In the genomic region with DNA sequence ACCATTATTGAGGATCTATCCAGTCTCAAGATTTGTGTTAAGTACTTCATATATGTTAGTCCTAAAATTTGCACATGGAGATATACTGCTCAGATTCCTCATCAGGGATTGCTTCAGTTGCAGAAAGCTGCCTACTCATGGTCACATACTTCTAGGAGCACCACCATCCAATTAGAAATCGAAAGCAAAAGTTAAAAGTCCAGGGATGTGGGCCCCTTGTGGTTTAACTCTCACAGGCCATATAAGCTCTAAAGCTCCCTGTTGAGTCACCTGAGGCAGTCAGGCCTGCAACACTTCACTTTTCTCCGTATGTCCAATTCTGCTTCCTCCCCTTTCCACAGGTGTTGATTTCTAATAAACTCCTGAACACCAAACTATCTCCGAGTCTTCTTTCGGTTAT, we compare ENCODE assay signal across 8 cellular contexts.
DNase-seq lines count a peak whose midpoint lies in the region; ATAC-seq and TF ChIP-seq lines count a peak whose summit lies in the region.

No MANE protein-coding gene starts in this region.

- H3K4me3 ChIP-seq in HCT116 (replicated peaks in 1 of 2; ENCODE audit: low read depth in 1 of 2, low read length in 2 of 2) (no peak overlapping the region), mucosa of descending colon (no peak overlapping the region), HAP-1 (no peak overlapping the region)

- TF ChIP-seq CTCF in HCT116 (IDR thresholded peaks at IDR 0.05 in 2 of 3, conservative IDR thresholded peaks at IDR 0.05 in 1 of 3; ENCODE audit: borderline replicate concordance in 1 of 3, insufficient read depth in 1 of 3, low read depth in 2 of 3, low read length in 2 of 3) (no peak), mucosa of descending colon (IDR thresholded peaks at IDR 0.05) (no peak)

- H3K4me2 ChIP-seq in HCT116 (ENCODE audit: low read length), result no peak overlapping the region

- no peak for TF ChIP-seq POLR2A in HCT116 (IDR thresholded peaks at IDR 0.05; ENCODE audit: borderline replicate concordance, extremely low read depth, insufficient read depth, insufficient read length)

- H3K36me3 Mint-ChIP-seq in activated naive CD4-positive, alpha-beta T cell treated with anti-CD3 and anti-CD28 coated beads, Interleukin-2, amount 10 ng/mL, durations not matched to agents 7 days and 5 days, result peaks cover 76% of the 10 kb centered on the region

- H3K27me3 Mint-ChIP-seq in activated naive CD4-positive, alpha-beta T cell treated with anti-CD3 and anti-CD28 coated beads, Interleukin-2, amount 10 ng/mL, durations not matched to agents 7 days and 5 days, result no peaks in the 10 kb centered on the region

- RAD21 ChIA-PET in HCT116 (lab: Charles Lee; ENCODE audit: low non-redundant PET in 1 of 2, low total read pairs in 2 of 2, uncharacterized antibody in 2 of 2, unreplicated experiment in 2 of 2), result interaction anchor here in 1 of 2 experiments (0.6 kb wide), 1 partner anchor 88 kb away, joined by 4 read pairs; no protein-coding TSS in a partner anchor

- no peak overlapping the region for H3K27ac ChIP-seq in HCT116 (ENCODE audit: low read depth, low read length)

- peak overlapping the region; percentile 35 for H3K4me3 Mint-ChIP-seq in activated naive CD4-positive, alpha-beta T cell treated with anti-CD3 and anti-CD28 coated beads, Interleukin-2, amount 10 ng/mL, durations not matched to agents 7 days and 5 days

- no peaks in the 10 kb centered on the region for H3K9me2 ChIP-seq in HCT116 (ENCODE audit: insufficient read depth)

- intact Hi-C loops in HCT116 (cut with micrococcal nuclease) (no loop called here), mucosa of descending colon (cut with DNase I, micrococcal nuclease) (no loop called here)

- DNase-seq in activated T-cell treated with anti-CD3 and anti-CD28 coated beads for 24 hours (ENCODE audit: low read depth) (peak; percentile 22), HCT116 (ENCODE audit: low read depth, low spot score) (no peak), Kasumi-1 (lab: John Stamatoyannopoulos, UW) (peak; percentile 72 to 84), mucosa of descending colon (peak in 1 of 3 donors; percentile 14), HAP-1 (ENCODE audit: low spot score in 2 of 2) (no peak), NCI-H1092 (lab: John Stamatoyannopoulos, UW) (no peak)
- DNase-seq in activated T-cell treated with anti-CD3 and anti-CD28 coated beads, Interleukin-2, amount 50 U/mL, for 1 hour, result no peak
- peak; percentile 52 for DNase-seq in activated naive CD4-positive, alpha-beta T cell treated with anti-CD3 and anti-CD28 coated beads, Interleukin-2, amount 10 ng/mL, durations not matched to agents 7 days and 5 days

- peak overlapping the region; percentile 70 for H3K27ac Mint-ChIP-seq in activated naive CD4-positive, alpha-beta T cell treated with anti-CD3 and anti-CD28 coated beads, Interleukin-2, amount 10 ng/mL, durations not matched to agents 7 days and 5 days

- in situ Hi-C loops in HAP-1 (cut with MboI; ENCODE audit: low sequenced_read_pairs), result no loop called here

- no peaks in the 10 kb centered on the region for H3K36me3 ChIP-seq in HCT116 (ENCODE audit: control insufficient read depth in 1 of 2, insufficient read depth in 2 of 2, low read length in 2 of 2)
- no peaks in the 10 kb centered on the region for H3K36me3 ChIP-seq in mucosa of descending colon (ENCODE audit: low read depth)
- no peaks in the 10 kb centered on the region for H3K36me3 ChIP-seq in HAP-1 (replicated peaks)

- BruUV-seq in HCT116 (replicated peaks; lab: Mats Ljungman, UMichigan), result no TSS peak

- no peaks in the 10 kb centered on the region for H3K27me3 ChIP-seq in HCT116 (ENCODE audit: insufficient read depth, low read length)
- no peaks in the 10 kb centered on the region for H3K27me3 ChIP-seq in HAP-1 (ENCODE audit: low read depth)

- H3K4me1 ChIP-seq in HCT116 (ENCODE audit: control insufficient read depth in 1 of 2, insufficient read depth in 2 of 2, low read length in 2 of 2), result no peaks in the 10 kb centered on the region
- no peaks in the 10 kb centered on the region for H3K4me1 ChIP-seq in mucosa of descending colon (ENCODE audit: low read depth)
- peaks cover 8% of the 10 kb centered on the region for H3K4me1 ChIP-seq in HAP-1

- no peaks in the 10 kb centered on the region for H3K79me2 ChIP-seq in HCT116 (ENCODE audit: insufficient read depth, low read length)

- CTCF ChIA-PET in HCT116 (lab: Charles Lee), result no interaction called here
- CTCF ChIA-PET in activated naive CD4-positive, alpha-beta T cell treated with anti-CD3 and anti-CD28 coated beads, Interleukin-2, amount 10 ng/mL, durations not matched to agents 7 days and 5 days (lab: Charles Lee), result interaction anchor here (0.7 to 1.4 kb wide), 2 partner anchors 28 to 128 kb away, joined by 3 to 4 read pairs; a partner anchor contains a TSS

- no peaks in the 10 kb centered on the region for H3K9me3 ChIP-seq in HCT116 (ENCODE audit: control insufficient read depth in 1 of 2, insufficient read depth in 1 of 2, low read depth in 1 of 2, low read length in 2 of 2)
- no peaks in the 10 kb centered on the region for H3K9me3 ChIP-seq in mucosa of descending colon
- H3K9me3 ChIP-seq in HAP-1, result no peaks in the 10 kb centered on the region

- no peaks in the 10 kb centered on the region for H4K20me1 ChIP-seq in HCT116 (ENCODE audit: insufficient read depth)

- ATAC-seq in HCT116, result peak; percentile 52; the same call in 1 of the 2 replicates
- peak; percentile 89 for ATAC-seq in mucosa of descending colon

- peaks cover 60% of the 10 kb centered on the region for H3K4me1 Mint-ChIP-seq in activated naive CD4-positive, alpha-beta T cell treated with anti-CD3 and anti-CD28 coated beads, Interleukin-2, amount 10 ng/mL, durations not matched to agents 7 days and 5 days

- no peaks in the 10 kb centered on the region for H3K9me3 Mint-ChIP-seq in activated naive CD4-positive, alpha-beta T cell treated with anti-CD3 and anti-CD28 coated beads, Interleukin-2, amount 10 ng/mL, durations not matched to agents 7 days and 5 days

- H3K9ac ChIP-seq in HCT116 (ENCODE audit: low read length), result no peak overlapping the region

- POLR2A ChIA-PET in HCT116 (lab: Charles Lee), result no interaction called here

- TF ChIP-seq RAD21 in HCT116 (IDR thresholded peaks at IDR 0.05; ENCODE audit: low read depth), result no peak

- no peak overlapping the region for H2AFZ ChIP-seq in HCT116 (ENCODE audit: low read depth, low read length, poor library complexity, severe bottlenecking)

TF ChIP-seq in HCT116, 20 proteins besides CTCF, POLR2A, EP300 and RAD21 (continues in another document):
- no peak for TF ChIP-seq FOSL1 (IDR thresholded peaks at IDR 0.05; ENCODE audit: low read depth)
- TF ChIP-seq, protein P1, sequence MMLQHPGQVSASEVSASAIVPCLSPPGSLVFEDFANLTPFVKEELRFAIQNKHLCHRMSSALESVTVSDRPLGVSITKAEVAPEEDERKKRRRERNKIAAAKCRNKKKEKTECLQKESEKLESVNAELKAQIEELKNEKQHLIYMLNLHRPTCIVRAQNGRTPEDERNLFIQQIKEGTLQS (IDR thresholded peaks at IDR 0.05), result no peak
- TF ChIP-seq, protein P2, sequence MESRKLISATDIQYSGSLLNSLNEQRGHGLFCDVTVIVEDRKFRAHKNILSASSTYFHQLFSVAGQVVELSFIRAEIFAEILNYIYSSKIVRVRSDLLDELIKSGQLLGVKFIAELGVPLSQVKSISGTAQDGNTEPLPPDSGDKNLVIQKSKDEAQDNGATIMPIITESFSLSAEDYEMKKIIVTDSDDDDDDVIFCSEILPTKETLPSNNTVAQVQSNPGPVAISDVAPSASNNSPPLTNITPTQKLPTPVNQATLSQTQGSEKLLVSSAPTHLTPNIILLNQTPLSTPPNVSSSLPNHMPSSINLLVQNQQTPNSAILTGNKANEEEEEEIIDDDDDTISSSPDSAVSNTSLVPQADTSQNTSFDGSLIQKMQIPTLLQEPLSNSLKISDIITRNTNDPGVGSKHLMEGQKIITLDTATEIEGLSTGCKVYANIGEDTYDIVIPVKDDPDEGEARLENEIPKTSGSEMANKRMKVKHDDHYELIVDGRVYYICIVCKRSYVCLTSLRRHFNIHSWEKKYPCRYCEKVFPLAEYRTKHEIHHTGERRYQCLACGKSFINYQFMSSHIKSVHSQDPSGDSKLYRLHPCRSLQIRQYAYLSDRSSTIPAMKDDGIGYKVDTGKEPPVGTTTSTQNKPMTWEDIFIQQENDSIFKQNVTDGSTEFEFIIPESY (IDR thresholded peaks at IDR 0.05; ENCODE audit: extremely low read depth, insufficient replicate concordance, low read length), result no peak
- no peak for TF ChIP-seq ZNF274 (IDR thresholded peaks at IDR 0.05; ENCODE audit: low read depth, low read length)
- no peak for TF ChIP-seq EGR1 (IDR thresholded peaks at IDR 0.05; ENCODE audit: low read depth)
- no peak for TF ChIP-seq SP1 (IDR thresholded peaks at IDR 0.05; ENCODE audit: low read depth)
- no peak for TF ChIP-seq SRF (IDR thresholded peaks at IDR 0.05; ENCODE audit: low read depth)
- TF ChIP-seq ZFX (IDR thresholded peaks at IDR 0.05), result no peak
- TF ChIP-seq ELF1 (IDR thresholded peaks at IDR 0.05; ENCODE audit: borderline replicate concordance, low read depth), result no peak
- no peak for TF ChIP-seq YY1 (IDR thresholded peaks at IDR 0.05; ENCODE audit: extremely low read depth, insufficient replicate concordance, low read depth, low read length)
- no peak for TF ChIP-seq JUND (IDR thresholded peaks at IDR 0.05)
- no peak for TF ChIP-seq CBX3 (IDR thresholded peaks at IDR 0.05; ENCODE audit: low read depth)
- TF ChIP-seq POLR2AphosphoS5 (IDR thresholded peaks at IDR 0.05; ENCODE audit: low read depth, low read length), result no peak
- TF ChIP-seq EZH2 (IDR thresholded peaks at IDR 0.05), result no peak
- TF ChIP-seq SIN3A (IDR thresholded peaks at IDR 0.05; ENCODE audit: low read depth), result no peak
- no peak for TF ChIP-seq TCF7L2 (IDR thresholded peaks at IDR 0.05; ENCODE audit: borderline replicate concordance, extremely low read depth, insufficient read depth, insufficient read length)
- TF ChIP-seq, protein P3, sequence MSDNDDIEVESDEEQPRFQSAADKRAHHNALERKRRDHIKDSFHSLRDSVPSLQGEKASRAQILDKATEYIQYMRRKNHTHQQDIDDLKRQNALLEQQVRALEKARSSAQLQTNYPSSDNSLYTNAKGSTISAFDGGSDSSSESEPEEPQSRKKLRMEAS (IDR thresholded peaks at IDR 0.05), result no peak
- TF ChIP-seq EZH2phosphoT487 (IDR thresholded peaks at IDR 0.05; ENCODE audit: borderline replicate concordance), result no peak

Comparison
In these comparisons a context has a peak if more than half of its experiments do, and no peak if none do; other contexts are left out.
1. DNase-seq: peak in activated T-cell treated with anti-CD3 and anti-CD28 coated beads for 24 hours (single experiment), Kasumi-1 (2 of 2) and activated naive CD4-positive, alpha-beta T cell treated with anti-CD3 and anti-CD28 coated beads, Interleukin-2, amount 10 ng/mL, durations not matched to agents 7 days and 5 days (single experiment); none in activated T-cell treated with anti-CD3 and anti-CD28 coated beads, Interleukin-2, amount 50 U/mL, for 1 hour (single experiment), HCT116 (single experiment), HAP-1 (0 of 2) and NCI-H1092 (single experiment).